In the genomic region with DNA sequence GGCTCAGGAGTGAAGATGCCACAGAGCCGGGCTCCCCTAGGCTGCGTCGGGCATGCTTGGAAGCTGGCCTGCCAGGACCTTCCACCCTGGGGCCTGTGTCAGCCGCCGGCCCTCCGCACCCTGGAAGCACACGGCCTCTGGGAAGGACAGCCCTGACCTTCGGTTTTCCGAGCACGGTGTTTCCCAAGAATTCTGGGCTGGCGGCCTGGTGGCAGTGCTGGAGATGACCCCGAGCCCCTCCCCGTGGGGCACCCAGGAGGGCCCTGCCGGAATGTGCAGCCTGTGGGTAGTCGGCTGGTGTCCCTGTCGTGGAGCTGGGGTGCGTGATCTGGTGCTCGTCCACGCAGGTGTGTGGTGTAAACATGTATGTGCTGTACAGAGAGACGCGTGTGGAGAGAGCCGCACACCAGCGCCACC, we compare ENCODE assay signal across 1 cellular context.
A peak's percentile ranks its signal among the peaks of the same experiment; 100 is the strongest.
TF ChIP-seq lines count a peak whose summit lies in the region.

No MANE protein-coding gene starts in this region.

TF ChIP-seq in HepG2, 621 proteins besides CTCF, POLR2A, EP300 and RAD21 (continued from another document and continues in another):
- TF ChIP-seq, protein P1, sequence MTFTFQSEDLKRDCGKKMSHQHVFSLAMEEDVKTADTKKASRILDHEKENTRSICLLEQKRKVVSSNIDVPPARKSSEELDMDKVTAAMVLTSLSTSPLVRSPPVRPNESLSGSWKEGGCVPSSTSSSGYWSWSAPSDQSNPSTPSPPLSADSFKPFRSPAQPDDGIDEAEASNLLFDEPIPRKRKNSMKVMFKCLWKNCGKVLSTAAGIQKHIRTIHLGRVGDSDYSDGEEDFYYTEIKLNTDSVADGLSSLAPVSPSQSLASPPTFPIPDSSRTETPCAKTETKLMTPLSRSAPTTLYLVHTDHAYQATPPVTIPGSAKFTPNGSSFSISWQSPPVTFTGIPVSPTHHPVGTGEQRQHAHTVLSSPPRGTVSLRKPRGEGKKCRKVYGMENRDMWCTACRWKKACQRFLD (CRISPR knock-in tag; IDR thresholded peaks at IDR 0.05; ENCODE audit: borderline replicate concordance), result no peak
- TF ChIP-seq PTBP1 (IDR thresholded peaks at IDR 0.05; ENCODE audit: low read depth, low read length, poor library complexity, severe bottlenecking) (no peak), ZBTB1 (CRISPR knock-in tag; IDR thresholded peaks at IDR 0.05; ENCODE audit: borderline replicate concordance) (no peak), NR2C2 (CRISPR knock-in tag; IDR thresholded peaks at IDR 0.05; ENCODE audit: borderline replicate concordance) (peak; percentile 46; the same call in 1 of the 2 replicates), WIZ (CRISPR knock-in tag; IDR thresholded peaks at IDR 0.05) (no peak), HCFC1 (IDR thresholded peaks at IDR 0.05; ENCODE audit: low read depth, low read length) (no peak), TBX3 (IDR thresholded peaks at IDR 0.05; ENCODE audit: borderline replicate concordance) (no peak), ZNF496 (CRISPR knock-in tag; IDR thresholded peaks at IDR 0.05; ENCODE audit: insufficient replicate concordance) (no peak), XRCC5 (optimal IDR thresholded peaks at IDR 0.05; ENCODE audit: low read length) (no peak), ASH2L (IDR thresholded peaks at IDR 0.05; ENCODE audit: insufficient read length, low read depth, low read length) (no peak), ZFP90 (CRISPR knock-in tag; IDR thresholded peaks at IDR 0.05; ENCODE audit: borderline replicate concordance) (no peak), NR3C1 (CRISPR knock-in tag; IDR thresholded peaks at IDR 0.05) (no peak), MEIS1 (CRISPR knock-in tag; IDR thresholded peaks at IDR 0.05; ENCODE audit: borderline replicate concordance) (no peak), ZNF24 (IDR thresholded peaks at IDR 0.05) (no peak), KLF11 (CRISPR knock-in tag; IDR thresholded peaks at IDR 0.05) (no peak), ZFP36L1 (CRISPR knock-in tag; IDR thresholded peaks at IDR 0.05) (no peak), ZNF253 (CRISPR knock-in tag; IDR thresholded peaks at IDR 0.05; ENCODE audit: borderline replicate concordance) (no peak), ZNF816 (CRISPR knock-in tag; IDR thresholded peaks at IDR 0.05; ENCODE audit: borderline replicate concordance) (no peak), RFX3 (CRISPR knock-in tag; IDR thresholded peaks at IDR 0.05) (no peak), ZNF562 (CRISPR knock-in tag; IDR thresholded peaks at IDR 0.05; ENCODE audit: borderline replicate concordance) (no peak), GATA4 (IDR thresholded peaks at IDR 0.05; ENCODE audit: borderline replicate concordance, low read depth) (no peak), ZNF652 (CRISPR knock-in tag; IDR thresholded peaks at IDR 0.05; ENCODE audit: borderline replicate concordance, low read depth) (no peak), PHF5A (CRISPR knock-in tag; IDR thresholded peaks at IDR 0.05; ENCODE audit: low read depth, unreplicated experiment) (no peak), ZNF121 (CRISPR knock-in tag; IDR thresholded peaks at IDR 0.05) (no peak), ZSCAN31 (CRISPR knock-in tag; IDR thresholded peaks at IDR 0.05; ENCODE audit: low read depth) (no peak), ZSCAN9 (CRISPR knock-in tag; IDR thresholded peaks at IDR 0.05; ENCODE audit: borderline replicate concordance) (no peak), POLR2AphosphoS2 (IDR thresholded peaks at IDR 0.05; ENCODE audit: low read depth, low read length) (no peak), ZNF768 (CRISPR knock-in tag; IDR thresholded peaks at IDR 0.05) (peak; percentile 52; the same call in 1 of the 2 replicates), MIER3 (CRISPR knock-in tag; IDR thresholded peaks at IDR 0.05; ENCODE audit: borderline replicate concordance) (no peak), ZNF780A (CRISPR knock-in tag; IDR thresholded peaks at IDR 0.05) (no peak), ZNF720 (CRISPR knock-in tag; IDR thresholded peaks at IDR 0.05) (no peak), THYN1 (CRISPR knock-in tag; IDR thresholded peaks at IDR 0.05; ENCODE audit: borderline replicate concordance, low read depth) (no peak), ZSCAN29 (CRISPR knock-in tag; conservative IDR thresholded peaks at IDR 0.05) (no peak), ZNF530 (CRISPR knock-in tag; IDR thresholded peaks at IDR 0.05; ENCODE audit: low read depth) (no peak), TARDBP (CRISPR knock-in tag; IDR thresholded peaks at IDR 0.05) (no peak)
- TF ChIP-seq, protein P2, sequence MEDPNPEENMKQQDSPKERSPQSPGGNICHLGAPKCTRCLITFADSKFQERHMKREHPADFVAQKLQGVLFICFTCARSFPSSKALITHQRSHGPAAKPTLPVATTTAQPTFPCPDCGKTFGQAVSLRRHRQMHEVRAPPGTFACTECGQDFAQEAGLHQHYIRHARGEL (CRISPR knock-in tag; IDR thresholded peaks at IDR 0.05), result no peak
- TF ChIP-seq, protein P3, sequence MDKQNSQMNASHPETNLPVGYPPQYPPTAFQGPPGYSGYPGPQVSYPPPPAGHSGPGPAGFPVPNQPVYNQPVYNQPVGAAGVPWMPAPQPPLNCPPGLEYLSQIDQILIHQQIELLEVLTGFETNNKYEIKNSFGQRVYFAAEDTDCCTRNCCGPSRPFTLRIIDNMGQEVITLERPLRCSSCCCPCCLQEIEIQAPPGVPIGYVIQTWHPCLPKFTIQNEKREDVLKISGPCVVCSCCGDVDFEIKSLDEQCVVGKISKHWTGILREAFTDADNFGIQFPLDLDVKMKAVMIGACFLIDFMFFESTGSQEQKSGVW (CRISPR knock-in tag; IDR thresholded peaks at IDR 0.05; ENCODE audit: borderline replicate concordance), result no peak
- TF ChIP-seq, protein P4, sequence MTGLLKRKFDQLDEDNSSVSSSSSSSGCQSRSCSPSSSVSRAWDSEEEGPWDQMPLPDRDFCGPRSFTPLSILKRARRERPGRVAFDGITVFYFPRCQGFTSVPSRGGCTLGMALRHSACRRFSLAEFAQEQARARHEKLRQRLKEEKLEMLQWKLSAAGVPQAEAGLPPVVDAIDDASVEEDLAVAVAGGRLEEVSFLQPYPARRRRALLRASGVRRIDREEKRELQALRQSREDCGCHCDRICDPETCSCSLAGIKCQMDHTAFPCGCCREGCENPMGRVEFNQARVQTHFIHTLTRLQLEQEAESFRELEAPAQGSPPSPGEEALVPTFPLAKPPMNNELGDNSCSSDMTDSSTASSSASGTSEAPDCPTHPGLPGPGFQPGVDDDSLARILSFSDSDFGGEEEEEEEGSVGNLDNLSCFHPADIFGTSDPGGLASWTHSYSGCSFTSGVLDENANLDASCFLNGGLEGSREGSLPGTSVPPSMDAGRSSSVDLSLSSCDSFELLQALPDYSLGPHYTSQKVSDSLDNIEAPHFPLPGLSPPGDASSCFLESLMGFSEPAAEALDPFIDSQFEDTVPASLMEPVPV (CRISPR knock-in tag; IDR thresholded peaks at IDR 0.05), result no peak
- TF ChIP-seq, protein P5, sequence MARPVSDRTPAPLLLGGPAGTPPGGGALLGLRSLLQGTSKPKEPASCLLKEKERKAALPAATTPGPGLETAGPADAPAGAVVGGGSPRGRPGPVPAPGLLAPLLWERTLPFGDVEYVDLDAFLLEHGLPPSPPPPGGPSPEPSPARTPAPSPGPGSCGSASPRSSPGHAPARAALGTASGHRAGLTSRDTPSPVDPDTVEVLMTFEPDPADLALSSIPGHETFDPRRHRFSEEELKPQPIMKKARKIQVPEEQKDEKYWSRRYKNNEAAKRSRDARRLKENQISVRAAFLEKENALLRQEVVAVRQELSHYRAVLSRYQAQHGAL (CRISPR knock-in tag; IDR thresholded peaks at IDR 0.05; ENCODE audit: not compliant biosample characterization), result no peak
- TF ChIP-seq, protein P6, sequence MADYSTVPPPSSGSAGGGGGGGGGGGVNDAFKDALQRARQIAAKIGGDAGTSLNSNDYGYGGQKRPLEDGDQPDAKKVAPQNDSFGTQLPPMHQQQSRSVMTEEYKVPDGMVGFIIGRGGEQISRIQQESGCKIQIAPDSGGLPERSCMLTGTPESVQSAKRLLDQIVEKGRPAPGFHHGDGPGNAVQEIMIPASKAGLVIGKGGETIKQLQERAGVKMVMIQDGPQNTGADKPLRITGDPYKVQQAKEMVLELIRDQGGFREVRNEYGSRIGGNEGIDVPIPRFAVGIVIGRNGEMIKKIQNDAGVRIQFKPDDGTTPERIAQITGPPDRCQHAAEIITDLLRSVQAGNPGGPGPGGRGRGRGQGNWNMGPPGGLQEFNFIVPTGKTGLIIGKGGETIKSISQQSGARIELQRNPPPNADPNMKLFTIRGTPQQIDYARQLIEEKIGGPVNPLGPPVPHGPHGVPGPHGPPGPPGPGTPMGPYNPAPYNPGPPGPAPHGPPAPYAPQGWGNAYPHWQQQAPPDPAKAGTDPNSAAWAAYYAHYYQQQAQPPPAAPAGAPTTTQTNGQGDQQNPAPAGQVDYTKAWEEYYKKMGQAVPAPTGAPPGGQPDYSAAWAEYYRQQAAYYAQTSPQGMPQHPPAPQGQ (CRISPR knock-in tag; IDR thresholded peaks at IDR 0.05; ENCODE audit: borderline replicate concordance), result no peak
- TF ChIP-seq, protein P7, sequence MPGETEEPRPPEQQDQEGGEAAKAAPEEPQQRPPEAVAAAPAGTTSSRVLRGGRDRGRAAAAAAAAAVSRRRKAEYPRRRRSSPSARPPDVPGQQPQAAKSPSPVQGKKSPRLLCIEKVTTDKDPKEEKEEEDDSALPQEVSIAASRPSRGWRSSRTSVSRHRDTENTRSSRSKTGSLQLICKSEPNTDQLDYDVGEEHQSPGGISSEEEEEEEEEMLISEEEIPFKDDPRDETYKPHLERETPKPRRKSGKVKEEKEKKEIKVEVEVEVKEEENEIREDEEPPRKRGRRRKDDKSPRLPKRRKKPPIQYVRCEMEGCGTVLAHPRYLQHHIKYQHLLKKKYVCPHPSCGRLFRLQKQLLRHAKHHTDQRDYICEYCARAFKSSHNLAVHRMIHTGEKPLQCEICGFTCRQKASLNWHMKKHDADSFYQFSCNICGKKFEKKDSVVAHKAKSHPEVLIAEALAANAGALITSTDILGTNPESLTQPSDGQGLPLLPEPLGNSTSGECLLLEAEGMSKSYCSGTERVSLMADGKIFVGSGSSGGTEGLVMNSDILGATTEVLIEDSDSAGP (CRISPR knock-in tag; IDR thresholded peaks at IDR 0.05; ENCODE audit: borderline replicate concordance), result peak; percentile 45; the same call in 1 of the 2 replicates
- TF ChIP-seq, protein P8, sequence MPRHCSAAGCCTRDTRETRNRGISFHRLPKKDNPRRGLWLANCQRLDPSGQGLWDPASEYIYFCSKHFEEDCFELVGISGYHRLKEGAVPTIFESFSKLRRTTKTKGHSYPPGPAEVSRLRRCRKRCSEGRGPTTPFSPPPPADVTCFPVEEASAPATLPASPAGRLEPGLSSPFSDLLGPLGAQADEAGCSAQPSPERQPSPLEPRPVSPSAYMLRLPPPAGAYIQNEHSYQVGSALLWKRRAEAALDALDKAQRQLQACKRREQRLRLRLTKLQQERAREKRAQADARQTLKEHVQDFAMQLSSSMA (CRISPR knock-in tag; IDR thresholded peaks at IDR 0.05), result no peak
- TF ChIP-seq, protein P9, sequence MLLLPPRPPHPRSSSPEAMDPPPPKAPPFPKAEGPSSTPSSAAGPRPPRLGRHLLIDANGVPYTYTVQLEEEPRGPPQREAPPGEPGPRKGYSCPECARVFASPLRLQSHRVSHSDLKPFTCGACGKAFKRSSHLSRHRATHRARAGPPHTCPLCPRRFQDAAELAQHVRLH (CRISPR knock-in tag; IDR thresholded peaks at IDR 0.05; ENCODE audit: borderline replicate concordance, low read depth), result no peak
- TF ChIP-seq, protein P10, sequence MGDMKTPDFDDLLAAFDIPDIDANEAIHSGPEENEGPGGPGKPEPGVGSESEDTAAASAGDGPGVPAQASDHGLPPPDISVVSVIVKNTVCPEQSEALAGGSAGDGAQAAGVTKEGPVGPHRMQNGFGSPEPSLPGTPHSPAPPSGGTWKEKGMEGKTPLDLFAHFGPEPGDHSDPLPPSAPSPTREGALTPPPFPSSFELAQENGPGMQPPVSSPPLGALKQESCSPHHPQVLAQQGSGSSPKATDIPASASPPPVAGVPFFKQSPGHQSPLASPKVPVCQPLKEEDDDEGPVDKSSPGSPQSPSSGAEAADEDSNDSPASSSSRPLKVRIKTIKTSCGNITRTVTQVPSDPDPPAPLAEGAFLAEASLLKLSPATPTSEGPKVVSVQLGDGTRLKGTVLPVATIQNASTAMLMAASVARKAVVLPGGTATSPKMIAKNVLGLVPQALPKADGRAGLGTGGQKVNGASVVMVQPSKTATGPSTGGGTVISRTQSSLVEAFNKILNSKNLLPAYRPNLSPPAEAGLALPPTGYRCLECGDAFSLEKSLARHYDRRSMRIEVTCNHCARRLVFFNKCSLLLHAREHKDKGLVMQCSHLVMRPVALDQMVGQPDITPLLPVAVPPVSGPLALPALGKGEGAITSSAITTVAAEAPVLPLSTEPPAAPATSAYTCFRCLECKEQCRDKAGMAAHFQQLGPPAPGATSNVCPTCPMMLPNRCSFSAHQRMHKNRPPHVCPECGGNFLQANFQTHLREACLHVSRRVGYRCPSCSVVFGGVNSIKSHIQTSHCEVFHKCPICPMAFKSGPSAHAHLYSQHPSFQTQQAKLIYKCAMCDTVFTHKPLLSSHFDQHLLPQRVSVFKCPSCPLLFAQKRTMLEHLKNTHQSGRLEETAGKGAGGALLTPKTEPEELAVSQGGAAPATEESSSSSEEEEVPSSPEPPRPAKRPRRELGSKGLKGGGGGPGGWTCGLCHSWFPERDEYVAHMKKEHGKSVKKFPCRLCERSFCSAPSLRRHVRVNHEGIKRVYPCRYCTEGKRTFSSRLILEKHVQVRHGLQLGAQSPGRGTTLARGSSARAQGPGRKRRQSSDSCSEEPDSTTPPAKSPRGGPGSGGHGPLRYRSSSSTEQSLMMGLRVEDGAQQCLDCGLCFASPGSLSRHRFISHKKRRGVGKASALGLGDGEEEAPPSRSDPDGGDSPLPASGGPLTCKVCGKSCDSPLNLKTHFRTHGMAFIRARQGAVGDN (CRISPR knock-in tag; IDR thresholded peaks at IDR 0.05), result peak; percentile 87
- TF ChIP-seq, protein P11, sequence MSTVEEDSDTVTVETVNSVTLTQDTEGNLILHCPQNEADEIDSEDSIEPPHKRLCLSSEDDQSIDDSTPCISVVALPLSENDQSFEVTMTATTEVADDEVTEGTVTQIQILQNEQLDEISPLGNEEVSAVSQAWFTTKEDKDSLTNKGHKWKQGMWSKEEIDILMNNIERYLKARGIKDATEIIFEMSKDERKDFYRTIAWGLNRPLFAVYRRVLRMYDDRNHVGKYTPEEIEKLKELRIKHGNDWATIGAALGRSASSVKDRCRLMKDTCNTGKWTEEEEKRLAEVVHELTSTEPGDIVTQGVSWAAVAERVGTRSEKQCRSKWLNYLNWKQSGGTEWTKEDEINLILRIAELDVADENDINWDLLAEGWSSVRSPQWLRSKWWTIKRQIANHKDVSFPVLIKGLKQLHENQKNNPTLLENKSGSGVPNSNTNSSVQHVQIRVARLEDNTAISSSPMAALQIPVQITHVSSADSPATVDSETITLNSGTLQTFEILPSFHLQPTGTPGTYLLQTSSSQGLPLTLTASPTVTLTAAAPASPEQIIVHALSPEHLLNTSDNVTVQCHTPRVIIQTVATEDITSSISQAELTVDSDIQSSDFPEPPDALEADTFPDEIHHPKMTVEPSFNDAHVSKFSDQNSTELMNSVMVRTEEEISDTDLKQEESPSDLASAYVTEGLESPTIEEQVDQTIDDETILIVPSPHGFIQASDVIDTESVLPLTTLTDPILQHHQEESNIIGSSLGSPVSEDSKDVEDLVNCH (CRISPR knock-in tag; IDR thresholded peaks at IDR 0.05), result no peak
